ENCODE assay signal across 11 cellular contexts in the genomic region with DNA sequence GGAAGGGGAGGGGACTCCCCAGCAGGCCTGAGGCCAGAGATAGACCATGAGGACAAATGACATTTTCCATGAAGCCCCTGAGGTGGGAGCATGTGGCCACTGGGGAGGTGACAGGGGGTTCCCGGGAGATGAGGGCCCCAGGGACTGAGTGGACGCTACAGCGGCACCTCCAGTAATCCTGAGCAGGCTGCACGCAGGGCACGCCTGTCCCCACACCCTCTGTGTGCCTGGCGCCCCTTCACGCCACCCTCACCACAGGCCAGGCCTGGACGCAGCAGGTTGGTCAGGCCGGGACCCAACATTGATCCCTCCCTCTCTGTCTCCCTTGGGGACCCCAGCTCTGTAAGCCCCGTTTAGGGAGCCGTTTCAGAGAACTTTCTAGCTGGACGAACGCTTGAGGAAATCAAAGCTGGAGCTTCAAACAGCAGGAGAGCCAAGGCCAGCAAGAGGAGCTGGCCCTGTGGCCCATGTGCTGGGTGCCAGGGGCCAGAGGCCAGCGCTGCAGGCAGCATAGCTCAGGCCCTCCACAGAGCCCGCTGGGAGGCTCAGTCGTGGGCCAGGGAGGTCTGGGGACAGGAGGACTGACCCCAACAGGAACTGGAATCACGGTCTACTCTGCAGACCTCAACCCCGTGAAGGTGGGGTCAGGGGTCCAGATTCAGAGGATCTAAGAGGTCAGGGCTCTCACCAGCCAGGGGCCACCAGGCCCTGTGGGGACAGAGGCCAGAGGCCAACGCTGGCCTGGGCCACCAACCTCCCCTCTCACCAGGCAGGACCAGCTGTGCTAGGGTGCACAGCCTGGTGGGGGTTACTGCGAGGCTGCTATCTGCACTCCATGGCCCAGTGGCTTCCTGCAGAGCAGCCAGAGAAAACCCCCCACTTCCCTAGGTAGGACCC. TPM values are rescaled to one million over a fixed set of nuclear protein-coding genes. Genes with fewer than 3 reads are reported as not detected.
DNase-seq lines count a peak whose midpoint lies in the region; ATAC-seq and TF ChIP-seq lines count a peak whose summit lies in the region.
"Had no signal": no experiment of that assay in that cellular context is flagged by ENCODE, and none has a peak within 500 bp of the region (broad histone marks: within the 10 kb centered on the region; RNA-seq: fewer than 3 reads in every experiment).

No MANE protein-coding gene starts in this region.

- peaks cover 27% of the 10 kb centered on the region for H3K36me3 Mint-ChIP-seq in WTC11

- POLR2A ChIA-PET in WTC11 (lab: Charles Lee), result interaction anchor here (1.2 kb wide), 1 partner anchor 14 kb away, joined by 3 read pairs; no protein-coding TSS in a partner anchor

- no peaks in the 10 kb centered on the region for H3K9me3 ChIP-seq in liver (ENCODE audit: control insufficient read depth in 4 of 4, low read length in 3 of 4)
- H3K9me3 ChIP-seq in thoracic aorta, result no peaks in the 10 kb centered on the region

- no peak overlapping the region for H3K27ac Mint-ChIP-seq in WTC11

- H3K4me1 ChIP-seq in liver (ENCODE audit: control insufficient read depth in 4 of 4, insufficient read depth in 4 of 4, low read length in 3 of 4) (peaks cover 6 to 40% (median 22%) of the 10 kb centered on the region in 4 donors), thoracic aorta (ENCODE audit: control insufficient read depth in 1 of 2, low read depth in 2 of 2) (peaks cover 42 to 69% of the 10 kb centered on the region in 2 donors)

- H3K27ac ChIP-seq in liver (ENCODE audit: low read depth in 1 of 2, low read length in 2 of 2), result peak overlapping the region in 1 of 2 donors; percentile 29
- peak overlapping the region; percentile 86 to 99 for H3K27ac ChIP-seq in thoracic aorta

- ATAC-seq in GM18505 (IDR thresholded peaks at IDR 0.05; ENCODE audit: unreplicated experiment) (no peak), WTC11 (no peak), thoracic aorta (ENCODE audit: insufficient number of reproducible peaks, low FRiP score, low read depth) (no peak)

- DNase-seq in WTC11 (ENCODE audit: low spot score), result no peak
- DNase-seq in thoracic aorta (ENCODE audit: low spot score), result no peak
- no peak for DNase-seq in NCI-H128 (lab: John Stamatoyannopoulos, UW; ENCODE audit: unreplicated experiment)
- DNase-seq in medulla oblongata (ENCODE audit: extremely low spot score), result no peak
- no peak for DNase-seq in NCI-H748 (lab: John Stamatoyannopoulos, UW; ENCODE audit: unreplicated experiment)
- DNase-seq: activated CD4-positive, alpha-beta T cell treated with anti-CD3 and anti-CD28 coated beads, Interleukin-2, amount 10 ng/mL, durations not matched to agents 24 days and 14 days; activated gamma-delta T cell treated with Interleukin-2 at 50 U/mL for 16 hours; mammary epithelial cell; nucleus accumbens had no signal

- CTCF ChIA-PET in WTC11 (lab: Charles Lee), result interaction anchor here (2.6 to 3.4 kb wide), 2 partner anchors 14 to 29 kb away, joined by 10 to 26 read pairs; partner anchors contain the start of gene LSM4

- H3K9ac ChIP-seq in liver (ENCODE audit: low read depth in 1 of 2, low read length in 2 of 2), result peak overlapping the region in 1 of 2 donors; percentile 2

- peaks cover 0 to 3% (median under 1%) of the 10 kb centered on the region in 4 donors for H3K36me3 ChIP-seq in liver (ENCODE audit: control insufficient read depth in 4 of 4, insufficient read depth in 3 of 4, low read depth in 1 of 4, low read length in 3 of 4)
- H3K36me3 ChIP-seq in thoracic aorta, result no peaks in the 10 kb centered on the region

- H3K4me3 ChIP-seq in liver (ENCODE audit: low read depth in 1 of 3, low read length in 3 of 3) (no peak overlapping the region), thoracic aorta (no peak overlapping the region)

- no peaks in the 10 kb centered on the region for H3K27me3 ChIP-seq in liver (ENCODE audit: control insufficient read depth in 4 of 4, insufficient read depth in 4 of 4, low read length in 3 of 4)
- no peaks in the 10 kb centered on the region for H3K27me3 ChIP-seq in thoracic aorta (replicated peaks; ENCODE audit: insufficient read depth)

- no peak overlapping the region for H3K4me3 Mint-ChIP-seq in WTC11

- TF ChIP-seq CTCF in WTC11 (IDR thresholded peaks at IDR 0.05) (no peak), liver (IDR thresholded peaks at IDR 0.05; ENCODE audit: low read depth, low read length, missing input control) (no peak), thoracic aorta (IDR thresholded peaks at IDR 0.05) (no peak)

- TF ChIP-seq POLR2A in GM18505 (IDR thresholded peaks at IDR 0.05; ENCODE audit: borderline replicate concordance, extremely low read depth, insufficient read depth, insufficient read length), result peak; percentile 35

- WGBS in liver, result 58% methylated on average over 20 of the region's 20 CpGs

- H3K4me1 Mint-ChIP-seq in WTC11, result peaks cover 37% of the 10 kb centered on the region

- no peak for TF ChIP-seq RAD21 in liver (IDR thresholded peaks at IDR 0.05)

- no peaks in the 10 kb centered on the region for H3K27me3 Mint-ChIP-seq in WTC11 (ENCODE audit: low read depth)
- H3K27me3 Mint-ChIP-seq: activated CD4-positive, alpha-beta T cell treated with anti-CD3 and anti-CD28 coated beads, Interleukin-2, amount 10 ng/mL, durations not matched to agents 24 days and 14 days had no signal

- no peaks in the 10 kb centered on the region for H3K9me3 Mint-ChIP-seq in WTC11
- H3K9me3 Mint-ChIP-seq: activated CD4-positive, alpha-beta T cell treated with anti-CD3 and anti-CD28 coated beads, Interleukin-2, amount 10 ng/mL, durations not matched to agents 24 days and 14 days had no signal

TF ChIP-seq in WTC11, 78 proteins besides CTCF, POLR2A, EP300 and RAD21:
- TF ChIP-seq ZNF396 (CRISPR knock-in tag; IDR thresholded peaks at IDR 0.05; ENCODE audit: borderline replicate concordance) (no peak), FOXP1 (CRISPR knock-in tag; IDR thresholded peaks at IDR 0.05; ENCODE audit: borderline replicate concordance) (0 out of 2 replicates have a peak, but pooled peaks have one; percentile 17), HMGXB4 (CRISPR knock-in tag; IDR thresholded peaks at IDR 0.05) (no peak), PRRX2 (CRISPR knock-in tag; IDR thresholded peaks at IDR 0.05) (no peak)

TF ChIP-seq in liver, 16 proteins besides CTCF, POLR2A, EP300 and RAD21:
- no peak for TF ChIP-seq HNF4A (conservative IDR thresholded peaks at IDR 0.05)
- TF ChIP-seq NR2F2 (IDR thresholded peaks at IDR 0.05), result peak; percentile 39
- peak in 1 of 2 donors; percentile 20 for TF ChIP-seq RXRA (IDR thresholded peaks at IDR 0.05)

RNA-seq across cellular contexts. Expression of gene LSM4, which starts 14.6 kb away (rescaled TPM):
- total RNA-seq in WTC11 (2021) (373 to 434 TPM (median 409 TPM) in 3 replicates), liver (100 to 1,000 TPM in 1 of 2 donors, 10 to 100 TPM in 1; 42.4 to 100 TPM), thoracic aorta (10 to 100 TPM; 74.8 to 90.2 TPM)
- polyA plus RNA-seq in liver, result 10 to 100 TPM; 68.4 to 81.9 TPM

RNA-seq across cellular contexts. Expression of gene JUND, which starts 26.9 kb away (rescaled TPM):
- total RNA-seq in WTC11 (2021) (121 to 137 TPM (median 133 TPM) in 3 replicates), liver (100 to 1,000 TPM in 1 of 2 donors, 10 to 100 TPM in 1; 36.9 to 103 TPM), thoracic aorta (100 to 1,000 TPM; 643 to 922 TPM)
- 10 to 100 TPM; 12.8 to 46.7 TPM for polyA plus RNA-seq in liver

RNA-seq across cellular contexts. Expression of gene PGPEP1, which starts 32.1 kb away (rescaled TPM):
- total RNA-seq in WTC11 (2021) (39.2 to 68.1 TPM (median 40.8 TPM) in 3 replicates), liver (10 to 100 TPM; 21.5 to 48.3 TPM), thoracic aorta (10 to 100 TPM; 23.7 TPM)
- 10 to 100 TPM; 15.8 to 30.8 TPM for polyA plus RNA-seq in liver

RNA-seq across cellular contexts. Expression of gene IQCN, which starts 34.0 kb away (rescaled TPM):
- total RNA-seq in WTC11 (2021) (0.46 to 1.0 TPM (median 0.61 TPM) in 3 replicates), liver (1 to 10 TPM in 1 of 2 donors, under 1 TPM in 1; 0.19 to 2.4 TPM), thoracic aorta (10 to 100 TPM in 1 of 2 donors, 1 to 10 TPM in 1; 8.7 to 29.2 TPM)
- polyA plus RNA-seq in liver, result under 1 TPM; 0.43 to 0.64 TPM
